1 cellular context compared by ENCODE assay signal in the genomic region with DNA sequence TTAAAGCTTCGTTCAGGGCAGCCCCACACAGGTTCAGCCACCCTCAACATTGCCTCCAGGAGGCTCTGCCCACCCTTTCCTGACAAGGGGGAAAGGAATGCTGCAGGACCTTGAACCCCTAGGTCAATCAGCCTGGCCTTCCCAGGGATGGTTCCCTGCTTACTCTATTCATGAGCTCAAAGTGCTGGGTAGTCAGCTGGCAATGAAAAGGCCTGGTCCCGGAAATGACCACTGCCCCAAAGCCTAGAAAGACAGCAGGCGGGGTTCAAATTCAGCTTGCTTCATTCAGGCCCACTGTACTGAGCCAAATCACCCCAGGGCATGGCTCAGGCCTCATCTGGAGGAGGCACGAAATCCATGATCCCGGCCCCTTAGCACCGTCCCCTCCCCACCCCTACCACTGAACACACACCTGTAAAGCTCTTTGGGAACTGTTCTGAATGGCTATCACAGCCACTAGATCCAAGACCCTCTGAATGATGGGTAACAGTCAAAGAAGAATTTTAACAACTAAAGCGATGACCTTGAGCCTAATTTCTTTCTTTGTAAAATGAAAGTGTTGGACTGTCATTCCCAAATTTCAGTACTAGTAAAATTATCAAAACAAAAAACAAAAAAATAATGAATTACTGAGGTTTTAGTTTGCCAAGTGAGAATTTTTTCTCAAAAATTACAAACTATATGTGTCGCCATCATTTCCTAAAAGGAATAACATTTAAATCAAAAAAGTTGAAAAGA.
TF ChIP-seq lines count a peak whose summit lies in the region.

No MANE protein-coding gene starts in this region.

TF ChIP-seq in neural cell, 6 proteins besides CTCF, POLR2A, EP300 and RAD21 (continued from another document):
- no peak for TF ChIP-seq EZH2 (IDR thresholded peaks at IDR 0.05; ENCODE audit: borderline replicate concordance, insufficient read depth, low read length, poor library complexity, severe bottlenecking)
- no peak for TF ChIP-seq SMC3 (conservative IDR thresholded peaks at IDR 0.05; ENCODE audit: poor library complexity)
- TF ChIP-seq POLR2AphosphoS5 (IDR thresholded peaks at IDR 0.05): no peak
- no peak for TF ChIP-seq TAF1 (IDR thresholded peaks at IDR 0.05; ENCODE audit: low read depth)
